ENCODE assay signal across 13 cellular contexts in the genomic region with DNA sequence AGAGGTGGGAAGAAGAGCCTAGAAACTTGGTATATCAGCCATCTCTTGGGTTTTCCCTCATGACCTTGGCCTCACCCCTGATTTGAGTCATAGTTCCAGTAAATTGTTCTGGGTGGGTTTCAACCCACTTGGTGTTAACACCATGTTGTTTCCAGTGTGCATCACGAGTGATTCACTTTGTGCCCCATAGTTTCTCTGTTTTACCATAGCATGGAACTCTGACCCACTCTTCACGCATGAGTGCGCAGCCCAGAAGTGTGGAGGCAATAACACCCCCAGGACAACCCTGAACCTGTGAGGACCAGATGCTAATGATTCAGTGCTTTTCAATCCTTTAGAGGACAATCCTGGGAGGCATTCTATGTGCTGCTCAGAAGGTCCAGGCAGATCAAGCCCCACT. TPM values are rescaled to one million over a fixed set of nuclear protein-coding genes. Genes with fewer than 3 reads are reported as not detected.
"Had no signal": no experiment of that assay in that cellular context is flagged by ENCODE, and none has a peak within 500 bp of the region (broad histone marks: within the 10 kb centered on the region; RNA-seq: fewer than 3 reads in every experiment).

No MANE protein-coding gene starts in this region.

RNA-seq across cellular contexts. Expression of gene ACSM2B, which starts 21.5 kb away (rescaled TPM):
- total RNA-seq: naive thymus-derived CD8-positive, alpha-beta T cell; natural killer cell treated with Interleukin-12 subunit alpha and Interleukin-12 subunit beta and Interleukin-15 and Interleukin-18, amount 100 ng/mL, for 72 hours; neural crest cell; osteocyte; posterior vena cava; prostate gland; pulmonary artery endothelial cell; right atrium auricular region; sciatic nerve; smooth muscle cell; spleen; transverse colon; upper lobe of right lung had no signal
